8 cellular contexts compared by ENCODE assay signal in genomic region chr17:39617446-39618251, GRCh38. TPM values are rescaled to one million over a fixed set of nuclear protein-coding genes. Genes with fewer than 3 reads are reported as not detected.
DNase-seq lines count a peak whose midpoint lies in the region; ATAC-seq and TF ChIP-seq lines count a peak whose summit lies in the region.

No MANE protein-coding gene starts in this region.

- CTCF ChIA-PET in Caco-2 (lab: Charles Lee): interaction anchor here (1.0 to 1.6 kb wide), 3 partner anchors 70 to 363 kb away, joined by 3 to 4 read pairs (median 4); partner anchors contain the start of genes PGAP3 and PSMD3
- CTCF ChIA-PET in activated naive CD4-positive, alpha-beta T cell treated with anti-CD3 and anti-CD28 coated beads, Interleukin-2, amount 10 ng/mL, durations not matched to agents 7 days and 5 days (lab: Charles Lee): interaction anchor here (8.7 kb wide), 1 partner anchor 29 kb away, joined by 200 read pairs; no protein-coding TSS in a partner anchor

- peak overlapping the region; percentile 68 for H3K9ac ChIP-seq in KMS-11

- H3K4me3 Mint-ChIP-seq in Caco-2 (ENCODE audit: unreplicated experiment): peak overlapping the region; percentile 74
- H3K4me3 Mint-ChIP-seq in activated naive CD4-positive, alpha-beta T cell treated with anti-CD3 and anti-CD28 coated beads, Interleukin-2, amount 10 ng/mL, durations not matched to agents 7 days and 5 days: peak overlapping the region; percentile 78

- peak overlapping the region; percentile 99; the same call in 1 of the 2 replicates for H3K4me2 ChIP-seq in KMS-11

- no TSS peak for BruUV-seq in Caco-2 (replicated peaks; lab: Mats Ljungman, UMichigan)

- H3K27ac ChIP-seq in KMS-11 (peak overlapping the region; percentile 28), SJCRH30 (no peak overlapping the region), prostate gland (peak overlapping the region; percentile 55 to 72)

- no peaks in the 10 kb centered on the region for H3K36me3 ChIP-seq in Caco-2 (ENCODE audit: control insufficient read depth, insufficient read depth, low read length)
- H3K36me3 ChIP-seq in KMS-11 (ENCODE audit: insufficient read depth): no peaks in the 10 kb centered on the region
- no peaks in the 10 kb centered on the region for H3K36me3 ChIP-seq in SJCRH30
- no peaks in the 10 kb centered on the region for H3K36me3 ChIP-seq in prostate gland

- DNase-seq in Caco-2 (peak in 1 of 2 experiments; percentile 46), SJCRH30 (peak; percentile 68 to 70), Right ventricle myocardium superior (peak; percentile 78), prostate gland (ENCODE audit: low spot score) (peak; percentile 69)
- peak; percentile 66 for DNase-seq in activated naive CD4-positive, alpha-beta T cell treated with anti-CD3 and anti-CD28 coated beads, Interleukin-2, amount 10 ng/mL, durations not matched to agents 7 days and 5 days

- H3K4me1 Mint-ChIP-seq in Caco-2 (ENCODE audit: low read depth, unreplicated experiment): no peaks in the 10 kb centered on the region
- H3K4me1 Mint-ChIP-seq in activated naive CD4-positive, alpha-beta T cell treated with anti-CD3 and anti-CD28 coated beads, Interleukin-2, amount 10 ng/mL, durations not matched to agents 7 days and 5 days: peaks cover 13% of the 10 kb centered on the region

- peaks cover 4% of the 10 kb centered on the region; the same call in 1 of the 2 replicates for H3K27me3 ChIP-seq in Caco-2 (replicated peaks; ENCODE audit: control insufficient read depth, insufficient read depth, low read length)
- H3K27me3 ChIP-seq in KMS-11 (ENCODE audit: insufficient read depth, low read depth): no peaks in the 10 kb centered on the region
- peaks cover 3% of the 10 kb centered on the region; the same call in 1 of the 2 replicates for H3K27me3 ChIP-seq in SJCRH30
- H3K27me3 ChIP-seq in prostate gland (replicated peaks; ENCODE audit: insufficient read depth): no peaks in the 10 kb centered on the region

- intact Hi-C loops in Caco-2 (cut with micrococcal nuclease; ENCODE audit: unreplicated experiment) (no loop called here), Right ventricle myocardium superior (cut with DNase I) (no loop called here), prostate gland (cut with DNase I) (no loop called here)

- H3K4me1 ChIP-seq in Caco-2 (0 out of 2 replicates have a peak, but pooled peaks cover 8% of the 10 kb centered on the region), KMS-11 (ENCODE audit: low read depth, poor library complexity, severe bottlenecking) (peaks cover 32% of the 10 kb centered on the region), SJCRH30 (peaks cover 14% of the 10 kb centered on the region; the same call in 1 of the 2 replicates), prostate gland (replicated peaks) (peaks cover 9% of the 10 kb centered on the region)

- POLR2A ChIA-PET in Caco-2 (lab: Charles Lee): no interaction called here

- peaks cover 22% of the 10 kb centered on the region for H3K27me3 Mint-ChIP-seq in Caco-2 (ENCODE audit: insufficient read depth, unreplicated experiment)
- H3K27me3 Mint-ChIP-seq in activated naive CD4-positive, alpha-beta T cell treated with anti-CD3 and anti-CD28 coated beads, Interleukin-2, amount 10 ng/mL, durations not matched to agents 7 days and 5 days: peaks cover 95% of the 10 kb centered on the region

- H3K79me2 ChIP-seq in KMS-11 (ENCODE audit: insufficient read depth, low read depth): no peaks in the 10 kb centered on the region

- H3K36me3 Mint-ChIP-seq in Caco-2 (ENCODE audit: insufficient read depth, unreplicated experiment): no peaks in the 10 kb centered on the region
- H3K36me3 Mint-ChIP-seq in activated naive CD4-positive, alpha-beta T cell treated with anti-CD3 and anti-CD28 coated beads, Interleukin-2, amount 10 ng/mL, durations not matched to agents 7 days and 5 days: no peaks in the 10 kb centered on the region

- H3K9me3 Mint-ChIP-seq in Caco-2 (ENCODE audit: unreplicated experiment): no peaks in the 10 kb centered on the region
- H3K9me3 Mint-ChIP-seq in activated naive CD4-positive, alpha-beta T cell treated with anti-CD3 and anti-CD28 coated beads, Interleukin-2, amount 10 ng/mL, durations not matched to agents 7 days and 5 days: no peaks in the 10 kb centered on the region

- H3K27ac Mint-ChIP-seq in Caco-2 (ENCODE audit: unreplicated experiment): no peak overlapping the region
- no peak overlapping the region for H3K27ac Mint-ChIP-seq in activated naive CD4-positive, alpha-beta T cell treated with anti-CD3 and anti-CD28 coated beads, Interleukin-2, amount 10 ng/mL, durations not matched to agents 7 days and 5 days

- no peak for TF ChIP-seq CTCF in Caco-2 (IDR thresholded peaks at IDR 0.05; ENCODE audit: insufficient read depth in 1 of 2, low read depth in 1 of 2, low read length in 1 of 2, severe bottlenecking in 1 of 2, unreplicated experiment in 1 of 2)
- no peak for TF ChIP-seq CTCF in KMS-11 (conservative IDR thresholded peaks at IDR 0.05; ENCODE audit: low read depth, low read length)
- no peak for TF ChIP-seq CTCF in prostate gland (IDR thresholded peaks at IDR 0.05)

- H2AFZ ChIP-seq in KMS-11 (ENCODE audit: low read depth): peak overlapping the region; percentile 97

- H4K20me1 ChIP-seq in KMS-11 (ENCODE audit: insufficient read depth): no peaks in the 10 kb centered on the region

- H3K9me3 ChIP-seq in Caco-2 (no peaks in the 10 kb centered on the region), SJCRH30 (replicated peaks) (no peaks in the 10 kb centered on the region), prostate gland (no peaks in the 10 kb centered on the region)

- TF ChIP-seq POLR2A in prostate gland (IDR thresholded peaks at IDR 0.05): no peak

- peak; percentile 49 for ATAC-seq in Right ventricle myocardium superior (ENCODE audit: poor library complexity)
- no peak for ATAC-seq in HG02588 (IDR thresholded peaks at IDR 0.05; ENCODE audit: unreplicated experiment)
- no peak for ATAC-seq in GM18909 (IDR thresholded peaks at IDR 0.05; ENCODE audit: poor library complexity, unreplicated experiment)

- 2% methylated on average over 68 of the region's 79 CpGs for WGBS in prostate gland

- H3K4me3 ChIP-seq in Caco-2 (ENCODE audit: low read depth, low read length) (peak overlapping the region; percentile 37), KMS-11 (IDR thresholded peaks at IDR 0.05; ENCODE audit: insufficient read depth, low read depth, low read length) (no peak overlapping the region), SJCRH30 (peak overlapping the region; percentile 65), prostate gland (peak overlapping the region; percentile 44 to 60)

RNA-seq across cellular contexts. Expression of gene PPP1R1B, which starts 9.1 kb away (rescaled TPM):
- total RNA-seq in Caco-2 (2022) (not detected in 2 replicates), Right ventricle myocardium superior (0.35 TPM), prostate gland (100 to 1,000 TPM in 1 of 2 donors, 10 to 100 TPM in 1; 69.0 to 108 TPM)
- total RNA-seq in SJCRH30 (2014; rRNA removed; shearing (Covaris generic)): not detected in 2 replicates

RNA-seq across cellular contexts. Expression of gene NEUROD2, which starts 9.9 kb away (rescaled TPM):
- total RNA-seq in Caco-2 (2022): not detected in 2 replicates
- 0.20 TPM in 1 of 2 replicates, not detected in the other for total RNA-seq in SJCRH30 (2014; rRNA removed; shearing (Covaris generic))
- total RNA-seq in Right ventricle myocardium superior: not detected
- under 1 TPM in 1 of 2 donors, not detected in 1; 0.17 TPM for total RNA-seq in prostate gland

RNA-seq across cellular contexts. Expression of gene STARD3, which starts 19.3 kb away (rescaled TPM):
- total RNA-seq in Caco-2 (2022): 42.6 and 55.5 TPM in 2 replicates
- 21.8 and 22.7 TPM in 2 replicates for total RNA-seq in SJCRH30 (2014; rRNA removed; shearing (Covaris generic))
- 13.9 TPM for total RNA-seq in Right ventricle myocardium superior
- total RNA-seq in prostate gland: 100 to 1,000 TPM in 1 of 2 donors, 10 to 100 TPM in 1; 52.5 to 202 TPM

RNA-seq across cellular contexts. Expression of gene TCAP, which starts 47.5 kb away (rescaled TPM):
- 1.6 TPM in 2 replicates for total RNA-seq in Caco-2 (2022)
- 0.53 and 0.73 TPM in 2 replicates for total RNA-seq in SJCRH30 (2014; rRNA removed; shearing (Covaris generic))
- 5,900 TPM for total RNA-seq in Right ventricle myocardium superior
- 10 to 100 TPM in 1 of 2 donors, 1 to 10 TPM in 1; 4.3 to 44.3 TPM for total RNA-seq in prostate gland

RNA-seq across cellular contexts. Expression of gene PNMT, which starts 50.6 kb away (rescaled TPM):
- total RNA-seq in Caco-2 (2022) (not detected in 2 replicates), Right ventricle myocardium superior (7.1 TPM), prostate gland (1 to 10 TPM; 2.7 to 5.8 TPM)
- 0.71 TPM in 1 of 2 replicates, not detected in the other for total RNA-seq in SJCRH30 (2014; rRNA removed; shearing (Covaris generic))

Comparison
In these comparisons a context has a peak if more than half of its experiments do, and no peak if none do; other contexts are left out.
1. RNA of gene PPP1R1B, which starts 9.1 kb away (total RNA-seq): 69.0 to 108 TPM in prostate gland; 0.35 TPM in Right ventricle myocardium superior (single experiment), not detected in Caco-2 and not detected in SJCRH30; every median in the first group is over 10 times any median in the second.